In the genomic region with DNA sequence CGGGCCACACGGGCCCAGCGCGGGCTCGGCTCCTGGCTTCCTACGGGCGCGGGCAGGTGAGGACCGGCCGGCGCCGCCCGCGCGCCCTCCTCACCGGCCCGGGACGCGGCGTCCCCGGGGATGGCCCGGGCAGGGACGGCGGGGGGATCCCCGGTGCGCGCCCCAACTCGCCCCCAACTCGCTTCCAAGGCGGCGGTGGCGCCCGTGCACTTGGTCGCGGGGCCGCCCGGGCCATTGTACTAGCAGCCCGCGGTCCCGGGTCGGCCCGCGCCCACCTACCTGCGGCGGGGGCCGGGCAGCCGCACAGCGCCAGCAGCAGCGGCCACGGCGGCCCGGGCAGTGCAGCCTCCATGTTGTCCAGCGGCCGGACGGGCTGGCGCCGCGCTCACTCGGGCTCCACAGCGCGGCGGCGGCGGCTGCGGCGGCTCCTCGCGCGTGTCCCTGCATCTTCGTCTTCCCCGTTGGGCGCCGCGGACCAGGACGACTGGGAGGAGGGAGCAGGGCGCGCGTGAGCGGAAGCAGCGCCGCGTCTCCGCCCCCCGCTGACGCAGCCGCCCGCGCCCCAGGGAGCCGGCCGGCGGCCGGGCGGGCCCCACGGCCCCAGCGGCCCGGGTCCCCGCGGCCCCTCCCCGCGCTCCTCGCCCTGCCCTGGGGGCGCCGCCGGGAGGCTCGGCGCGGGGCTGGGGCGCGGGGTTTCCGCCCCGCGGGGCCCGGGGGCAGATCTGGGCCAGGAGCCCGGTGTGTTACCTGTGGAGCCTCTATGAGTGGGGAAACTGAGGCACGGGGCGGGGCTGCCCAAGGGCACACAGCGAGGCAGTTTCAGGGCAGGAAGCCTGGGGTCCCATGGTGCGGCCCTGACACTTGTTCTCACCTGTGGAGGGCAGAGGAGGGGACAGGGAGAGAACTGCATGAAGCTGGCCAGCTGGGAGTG, we compare ENCODE assay signal across 8 cellular contexts.
DNase-seq lines count a peak whose midpoint lies in the region; ATAC-seq and TF ChIP-seq lines count a peak whose summit lies in the region.

No MANE protein-coding gene starts in this region.

- H3K4me3 ChIP-seq in psoas muscle = peak overlapping the region; percentile 79
- H3K4me3 ChIP-seq in uterus = peak overlapping the region; percentile 39 to 91

- peaks cover 24% of the 10 kb centered on the region for H3K4me1 ChIP-seq in psoas muscle
- H3K4me1 ChIP-seq in uterus = no peaks in the 10 kb centered on the region

- 1% methylated on average over 78 to 118 of the region's 118 CpGs for WGBS in psoas muscle, 3 donors

- intact Hi-C loops in left ventricle myocardium superior (cut with micrococcal nuclease) (no loop called here), psoas muscle (cut with DNase I) (no loop called here), uterus (cut with DNase I; ENCODE audit: low total_unique reads) (no loop called here)

- DNase-seq in NCI-H510A (lab: John Stamatoyannopoulos, UW) (peak; percentile 16), NCI-H510A treated with DMSO at 0.1 percent for 48 hours (lab: John Stamatoyannopoulos, UW) (no peak), T-helper 1 cell (peak; percentile 23 to 71 (median 50)), amniotic epithelial cell (ENCODE audit: low read depth) (peak; percentile 63), left ventricle myocardium superior (peak; percentile 92), psoas muscle (peak; percentile 84 to 87), uterus (peak; percentile 64 to 73)

- H3K36me3 ChIP-seq in psoas muscle (ENCODE audit: insufficient read depth in 1 of 2, low read depth in 1 of 2) (no peaks in the 10 kb centered on the region), uterus (no peaks in the 10 kb centered on the region)

- ATAC-seq in HG03460 (IDR thresholded peaks at IDR 0.05; ENCODE audit: unreplicated experiment) (peak; percentile 44), left ventricle myocardium superior (peak; percentile 67), psoas muscle (peak; percentile 48 to 78 (median 56))

- TF ChIP-seq CTCF in psoas muscle (IDR thresholded peaks at IDR 0.05) (no peak), uterus (IDR thresholded peaks at IDR 0.05) (no peak)

- TF ChIP-seq POLR2A in uterus (IDR thresholded peaks at IDR 0.05) = peak; percentile 86 to 90

- H3K27ac ChIP-seq in psoas muscle = peak overlapping the region; percentile 77
- peak overlapping the region; percentile 86 to 95 for H3K27ac ChIP-seq in uterus

- H3K9me3 ChIP-seq in psoas muscle (no peaks in the 10 kb centered on the region), uterus (no peaks in the 10 kb centered on the region)

- H3K27me3 ChIP-seq in psoas muscle (ENCODE audit: insufficient read depth in 3 of 3, low read length in 2 of 3) (no peaks in the 10 kb centered on the region), uterus (no peaks in the 10 kb centered on the region)
